ENCODE assay signal across 8 cellular contexts in genomic region chr9:113886471-113886870, GRCh38. TPM values are rescaled to one million over a fixed set of nuclear protein-coding genes. Genes with fewer than 3 reads are reported as not detected.
DNase-seq lines count a peak whose midpoint lies in the region; ATAC-seq, FAIRE-seq and TF ChIP-seq lines count a peak whose summit lies in the region.

No MANE protein-coding gene starts in this region.

- H3K79me2 ChIP-seq in H9 (ENCODE audit: insufficient read depth, low read length), result peaks cover 5% of the 10 kb centered on the region

- H3K4me1 Mint-ChIP-seq in CD8-positive, alpha-beta memory T cell, result peaks cover 10 to 22% (median 15%) of the 10 kb centered on the region in 3 donors
- H3K4me1 Mint-ChIP-seq in H9, result peaks cover 50 to 52% of the 10 kb centered on the region in 2 experiments

- no peak for TF ChIP-seq CTCF in Peyer's patch (IDR thresholded peaks at IDR 0.05)
- no peak for TF ChIP-seq CTCF in esophagus muscularis mucosa (IDR thresholded peaks at IDR 0.05)
- TF ChIP-seq CTCF in pancreas (IDR thresholded peaks at IDR 0.05), result no peak
- no peak for TF ChIP-seq CTCF in H9 (conservative IDR thresholded peaks at IDR 0.05)

- H4K20me1 ChIP-seq in H9 (ENCODE audit: control insufficient read depth, insufficient read depth, insufficient read length), result no peaks in the 10 kb centered on the region

- H2BK5ac ChIP-seq in H9 (ENCODE audit: insufficient read length, low read length), result no peak overlapping the region

- no peak overlapping the region for H2BK12ac ChIP-seq in H9 (ENCODE audit: insufficient read length, low read depth, low read length)

- no peak for DNase-seq in CD8-positive, alpha-beta memory T cell
- no peak for DNase-seq in Peyer's patch
- peak; percentile 62 for DNase-seq in esophagus muscularis mucosa (ENCODE audit: extremely low spot score)
- no peak for DNase-seq in pancreas
- no peak for DNase-seq in H9
- no peak for DNase-seq in NCI-H2171 (lab: John Stamatoyannopoulos, UW)
- DNase-seq in H54 (ENCODE audit: insufficient read length, low spot score), result no peak
- DNase-seq in MG63, result no peak

- H3K23ac ChIP-seq in H9 (ENCODE audit: insufficient read length, low read depth, low read length), result no peak overlapping the region

- no peak overlapping the region for H2AFZ ChIP-seq in H9 (ENCODE audit: low read length)

- no peak overlapping the region for H2BK15ac ChIP-seq in H9 (ENCODE audit: low read depth, low read length)

- no peak overlapping the region for H2BK120ac ChIP-seq in H9 (ENCODE audit: low read depth, low read length, poor library complexity, severe bottlenecking)

- no peak overlapping the region for H2BK20ac ChIP-seq in H9 (ENCODE audit: low read depth, low read length, poor library complexity, severe bottlenecking)

- H3K4me2 ChIP-seq in H9 (ENCODE audit: insufficient read depth, insufficient read length, low read length), result no peak overlapping the region

- ATAC-seq in pancreas, result peak in 3 of 4 donors; percentile 28 to 63 (median 57)

- no peaks in the 10 kb centered on the region for H3K9me3 ChIP-seq in CD8-positive, alpha-beta memory T cell (ENCODE audit: low read length)
- H3K9me3 ChIP-seq in Peyer's patch (no peaks in the 10 kb centered on the region), esophagus muscularis mucosa (no peaks in the 10 kb centered on the region), pancreas (no peaks in the 10 kb centered on the region), H9 (ENCODE audit: control insufficient read depth, low read depth, low read length) (no peaks in the 10 kb centered on the region), MG63 (peaks cover 3% of the 10 kb centered on the region)

- no peak overlapping the region for H4K5ac ChIP-seq in H9 (ENCODE audit: insufficient read length, low read depth, low read length)

- peaks cover 18% of the 10 kb centered on the region for H3K79me1 ChIP-seq in H9 (ENCODE audit: insufficient read depth, low read depth, low read length, poor library complexity, severe bottlenecking)

- CTCF ChIA-PET in CD8-positive, alpha-beta memory T cell (lab: Charles Lee), result no interaction called here

- peak overlapping the region in 4 of 8 donors; percentile 26 to 83 (median 53) for H3K27ac Mint-ChIP-seq in CD8-positive, alpha-beta memory T cell
- peak overlapping the region in 1 of 3 experiments; percentile 84; a peak in 1 of 7 replicates for H3K27ac Mint-ChIP-seq in H9

- H3K27me3 ChIP-seq in CD8-positive, alpha-beta memory T cell (ENCODE audit: insufficient read depth, low read length, poor library complexity, severe bottlenecking), result no peaks in the 10 kb centered on the region
- H3K27me3 ChIP-seq in Peyer's patch (no peaks in the 10 kb centered on the region), esophagus muscularis mucosa (no peaks in the 10 kb centered on the region), pancreas (no peaks in the 10 kb centered on the region), H9 (ENCODE audit: insufficient read depth, low read length) (no peaks in the 10 kb centered on the region), MG63 (no peaks in the 10 kb centered on the region)

- H3K18ac ChIP-seq in H9 (ENCODE audit: insufficient read length, low read depth, low read length), result no peak overlapping the region

- no peak overlapping the region for H3T11ph ChIP-seq in H9 (ENCODE audit: low read length)

- no peaks in the 10 kb centered on the region for H3K36me3 ChIP-seq in CD8-positive, alpha-beta memory T cell (ENCODE audit: insufficient read depth, low read length)
- H3K36me3 ChIP-seq in Peyer's patch (no peaks in the 10 kb centered on the region), esophagus muscularis mucosa (no peaks in the 10 kb centered on the region), pancreas (no peaks in the 10 kb centered on the region), MG63 (0 out of 2 replicates have a peak, but pooled peaks cover 4% of the 10 kb centered on the region)

- H3K27ac ChIP-seq in CD8-positive, alpha-beta memory T cell (ENCODE audit: low read depth, low read length), result no peak overlapping the region
- H3K27ac ChIP-seq in Peyer's patch, result peak overlapping the region in 2 of 4 donors; percentile 18 to 48
- H3K27ac ChIP-seq in esophagus muscularis mucosa (replicated peaks in 1 of 4), result peak overlapping the region in 1 of 4 donors; percentile 8
- peak overlapping the region in 2 of 4 donors; percentile 33 to 47 for H3K27ac ChIP-seq in pancreas
- no peak overlapping the region for H3K27ac ChIP-seq in H9 (ENCODE audit: insufficient read length, low read depth, low read length)

- peaks cover 8% of the 10 kb centered on the region for H3K4me1 ChIP-seq in CD8-positive, alpha-beta memory T cell (ENCODE audit: insufficient read depth, low read length)
- peaks cover 0 to 7% (median 0%) of the 10 kb centered on the region in 4 donors for H3K4me1 ChIP-seq in Peyer's patch
- H3K4me1 ChIP-seq in esophagus muscularis mucosa, result peaks cover 18 to 32% (median 21%) of the 10 kb centered on the region in 4 donors
- peaks cover 7 to 21% (median 8%) of the 10 kb centered on the region in 3 donors for H3K4me1 ChIP-seq in pancreas
- H3K4me1 ChIP-seq in H9 (ENCODE audit: insufficient read depth, low read length), result peaks cover 6% of the 10 kb centered on the region; the same call in 1 of the 2 replicates

- no peak overlapping the region for H3K4ac ChIP-seq in H9 (ENCODE audit: low read depth, low read length)

- H3K9ac ChIP-seq in H9 (ENCODE audit: extremely low read depth, insufficient read length, low read length), result no peak overlapping the region

- H3K9me3 Mint-ChIP-seq in CD8-positive, alpha-beta memory T cell, result peaks cover 0 to 13% (median 2%) of the 10 kb centered on the region in 5 donors
- peaks cover 7 to 14% of the 10 kb centered on the region in 2 experiments; a peak in 4 of 5 replicates for H3K9me3 Mint-ChIP-seq in H9

- peaks cover 0 to 3% of the 10 kb centered on the region in 2 donors for H3K27me3 Mint-ChIP-seq in CD8-positive, alpha-beta memory T cell
- H3K27me3 Mint-ChIP-seq in H9 (ENCODE audit: low read depth), result no peaks in the 10 kb centered on the region

- no peak for TF ChIP-seq POLR2A in Peyer's patch (IDR thresholded peaks at IDR 0.05)
- TF ChIP-seq POLR2A in esophagus muscularis mucosa (IDR thresholded peaks at IDR 0.05; ENCODE audit: low read depth), result no peak
- TF ChIP-seq POLR2A in H54 (IDR thresholded peaks at IDR 0.05; ENCODE audit: low read depth, low read length), result no peak

- FAIRE-seq in pancreas (lab: Jason Lieb, UNC) (no peak), H54 (lab: Jason Lieb, UNC) (no peak)

- no peak overlapping the region for H3K14ac ChIP-seq in H9 (ENCODE audit: insufficient read depth, low read length)

- H4K8ac ChIP-seq in H9 (replicated peaks; ENCODE audit: insufficient read length, low read depth, low read length), result no peak overlapping the region

- H3K23me2 ChIP-seq in H9 (ENCODE audit: insufficient read length, low read depth, low read length, poor library complexity, severe bottlenecking), result no peaks in the 10 kb centered on the region

- no peak overlapping the region for H2AK5ac ChIP-seq in H9 (ENCODE audit: insufficient read length, low read length)

- POLR2A ChIA-PET in CD8-positive, alpha-beta memory T cell (lab: Charles Lee), result no interaction called here

- 3% methylated on average over 1 of the region's 1 CpG for WGBS in esophagus muscularis mucosa
- 57% methylated on average over 1 of the region's 1 CpG for WGBS in pancreas, 2 donors
- WGBS in H9 (ENCODE audit: extremely low coverage, insufficient read length, low lambda C conversion rate), result no CpG with 5 or more reads among the region's 1 CpG

- H4K91ac ChIP-seq in H9 (ENCODE audit: insufficient read length, low read depth, low read length), result no peak overlapping the region

- H3K4me3 ChIP-seq in CD8-positive, alpha-beta memory T cell (ENCODE audit: low read length), result peak overlapping the region; percentile 52
- peak overlapping the region in 3 of 4 donors; percentile 2 to 40 (median 32) for H3K4me3 ChIP-seq in Peyer's patch
- H3K4me3 ChIP-seq in esophagus muscularis mucosa, result peak overlapping the region; percentile 30 to 44 (median 38)
- no peak overlapping the region for H3K4me3 ChIP-seq in pancreas
- H3K4me3 ChIP-seq in MG63, result no peak overlapping the region

- intact Hi-C loops in esophagus muscularis mucosa (cut with DNase I) (no loop called here), pancreas (cut with DNase I) (no loop called here)

- no peak for TF ChIP-seq EP300 in esophagus muscularis mucosa (IDR thresholded peaks at IDR 0.05)

- no peaks in the 10 kb centered on the region for H3K36me3 Mint-ChIP-seq in CD8-positive, alpha-beta memory T cell
- peaks cover 18 to 25% (median 19%) of the 10 kb centered on the region in 3 experiments for H3K36me3 Mint-ChIP-seq in H9 (ENCODE audit: insufficient read depth in 1 of 3, low read depth in 3 of 3)

- H3K56ac ChIP-seq in H9 (ENCODE audit: insufficient read length, low read depth, low read length), result no peak overlapping the region

- peak overlapping the region; percentile 55 to 82 (median 76) for H3K4me3 Mint-ChIP-seq in CD8-positive, alpha-beta memory T cell
- no peak overlapping the region for H3K4me3 Mint-ChIP-seq in H9

RNA-seq across cellular contexts. Expression of gene ZNF618, which starts 10.4 kb away (rescaled TPM):
- total RNA-seq in CD8-positive, alpha-beta memory T cell, result under 1 TPM; 0.55 to 0.57 TPM
- polyA plus RNA-seq in CD8-positive, alpha-beta memory T cell, result 1.2 TPM
- 10 to 100 TPM in 1 of 4 donors, 1 to 10 TPM in 3; 2.8 to 26.4 (median 4.1) TPM for total RNA-seq in Peyer's patch
- total RNA-seq in esophagus muscularis mucosa, result 1 to 10 TPM; 1.2 to 4.5 (median 2.6) TPM
- 10 to 100 TPM in 1 of 6 donors, 1 to 10 TPM in 5; 7.0 to 14.0 (median 8.8) TPM for total RNA-seq in pancreas
- polyA plus RNA-seq in pancreas, result 1 to 10 TPM; 5.1 to 6.4 TPM
- total RNA-seq in H9 (2021), result 13.6 and 16.3 TPM in 2 replicates
- total RNA-seq in MG63 (2014; rRNA removed; shearing (Covaris generic); ENCODE audit: low replicate concordance), result 3.4 and 3.6 TPM in 2 replicates

Comparison
In these comparisons a context has a peak if more than half of its experiments do, and no peak if none do; other contexts are left out.
1. H3K4me3 ChIP-seq: peak in CD8-positive, alpha-beta memory T cell (single experiment), Peyer's patch (3 of 4) and esophagus muscularis mucosa (4 of 4); none in pancreas (0 of 4) and MG63 (single experiment).
2. H3K4me3 Mint-ChIP-seq: peak in CD8-positive, alpha-beta memory T cell (7 of 7); none in H9 (0 of 2).